9 cellular contexts compared by ENCODE assay signal in genomic region chr2:46535360-46535759, GRCh38. TPM values are rescaled to one million over a fixed set of nuclear protein-coding genes. Genes with fewer than 3 reads are reported as not detected.
DNase-seq lines count a peak whose midpoint lies in the region; ATAC-seq, FAIRE-seq and TF ChIP-seq lines count a peak whose summit lies in the region.
"Had no signal": no experiment of that assay in that cellular context is flagged by ENCODE, and none has a peak within 500 bp of the region (broad histone marks: within the 10 kb centered on the region; RNA-seq: fewer than 3 reads in every experiment).

No MANE protein-coding gene starts in this region.

- H2AFZ ChIP-seq in GM12878 (ENCODE audit: control insufficient read depth, low read depth, low read length): peak overlapping the region; percentile 49
- H2AFZ ChIP-seq in PC-9: no peak overlapping the region

- RAD21 ChIA-PET in GM12878 (lab: Charles Lee; ENCODE audit: unreplicated experiment): interaction anchor here (0.9 to 2.3 kb wide), 10 partner anchors 10 to 68 kb away, joined by 3 to 14 read pairs (median 5); no protein-coding TSS in a partner anchor

- no peak for TF ChIP-seq POLR2A in GM12878 (IDR thresholded peaks at IDR 0.05; ENCODE audit: low read depth, low read length)

- no peaks in the 10 kb centered on the region for H3K9me2 ChIP-seq in PC-9 (ENCODE audit: insufficient read depth)

- in situ Hi-C loops in GM12878 (cut with MboI): no loop called here
- in situ Hi-C loops in ACHN (cut with HindIII; ENCODE audit: low pct_ligation_motif_present, low pct_unique_long_range_greater_than_20kb, low sequenced_read_pairs): no loop called here

- CTCF ChIA-PET in GM12878 (lab: Yijun Ruan, JAX) (interaction anchor here (0.9 to 2.5 kb wide), 8 partner anchors 10 to 65 kb away, joined by 3 to 8 read pairs (median 4); no protein-coding TSS in a partner anchor), PC-9 (lab: Charles Lee) (interaction anchor here (0.7 kb wide), 1 partner anchor 98 kb away, joined by 3 read pairs; no protein-coding TSS in a partner anchor)

- POLR2A ChIA-PET in GM12878 (lab: Charles Lee) (interaction anchor here (0.5 to 2.4 kb wide), 4 partner anchors 10 to 39 kb away, joined by 4 to 12 read pairs (median 4); no protein-coding TSS in a partner anchor), PC-9 (lab: Charles Lee; ENCODE audit: unreplicated experiment) (no interaction called here)

- WGBS in GM12878 (ENCODE audit: insufficient coverage, insufficient replicate concordance, low lambda C conversion rate, missing lambda C conversion rate): 0% methylated on average over 1 of the region's 1 CpG

- H3F3A ChIP-seq in PC-9 (ENCODE audit: insufficient read depth, low read depth): no peaks in the 10 kb centered on the region

- no peaks in the 10 kb centered on the region for H3K36me3 ChIP-seq in GM12878 (ENCODE audit: control insufficient read depth in 2 of 2, insufficient read depth in 2 of 2, low read length in 1 of 2)
- H3K36me3 ChIP-seq in PC-9 (ENCODE audit: low read depth): no peaks in the 10 kb centered on the region

- H3K4me1 ChIP-seq in GM12878 (ENCODE audit: control insufficient read depth, insufficient read depth, low read length): peaks cover 33% of the 10 kb centered on the region
- peaks cover 5% of the 10 kb centered on the region for H3K4me1 ChIP-seq in PC-9 (replicated peaks; ENCODE audit: insufficient read depth)

- no peak for TF ChIP-seq RAD21 in GM12878 (IDR thresholded peaks at IDR 0.05; ENCODE audit: insufficient read depth, low read depth, low read length)

- no peaks in the 10 kb centered on the region for H3K27me3 ChIP-seq in HL-60 (ENCODE audit: insufficient read depth, poor library complexity, severe bottlenecking)
- no peaks in the 10 kb centered on the region for H3K27me3 ChIP-seq in GM12878 (replicated peaks in 1 of 2; ENCODE audit: control insufficient read depth in 2 of 2, insufficient read depth in 2 of 2, low read length in 1 of 2)
- H3K27me3 ChIP-seq in PC-9 (ENCODE audit: insufficient read depth, low read depth): no peaks in the 10 kb centered on the region

- peak; percentile 68 for ATAC-seq in GM21367 (IDR thresholded peaks at IDR 0.05; ENCODE audit: unreplicated experiment)
- peak; percentile 92 for ATAC-seq in GM12878

- H3K27ac ChIP-seq in HL-60 (replicated peaks) (peak overlapping the region; percentile 75), GM12878 (ENCODE audit: control insufficient read depth, insufficient read depth) (peak overlapping the region; percentile 45), PC-9 (no peak overlapping the region)

- peak overlapping the region; percentile 77; the same call in 1 of the 2 replicates for H3K4me3 ChIP-seq in GM08714 (ENCODE audit: low read length)
- H3K4me3 ChIP-seq in HL-60 (replicated peaks; ENCODE audit: insufficient read depth, low read length): no peak overlapping the region
- H3K4me3 ChIP-seq in GM12878: peak overlapping the region; percentile 17
- no peak overlapping the region for H3K4me3 ChIP-seq in PC-9

- no TSS peak for BruUV-seq in GM12878 (replicated peaks; lab: Mats Ljungman, UMichigan)
- no TSS peak for BruUV-seq in PC-9 (replicated peaks; lab: Mats Ljungman, UMichigan)

- TF ChIP-seq EP300 in GM12878 (IDR thresholded peaks at IDR 0.05; ENCODE audit: borderline replicate concordance in 1 of 2, control insufficient read depth in 1 of 2, low read depth in 2 of 2, low read length in 2 of 2): peak; percentile 58 to 88; a peak in 3 of 4 replicates

- peak; percentile 83 for FAIRE-seq in GM12878 (lab: Jason Lieb, UNC)

- H3K4me2 ChIP-seq in GM12878 (ENCODE audit: control insufficient read depth, insufficient read depth): peak overlapping the region; percentile 83
- H3K4me2 ChIP-seq in PC-9: no peak overlapping the region

- intact Hi-C loops in GM12878 (cut with micrococcal nuclease; ENCODE audit: unreplicated experiment) (no loop called here), PC-9 (cut with micrococcal nuclease; ENCODE audit: unreplicated experiment) (no loop called here)

- SMC1A ChIA-PET in GM12878 (lab: Charles Lee; ENCODE audit: uncharacterized antibody, unreplicated experiment): interaction anchor here (0.7 to 3.2 kb wide), 15 partner anchors 11 to 79 kb away, joined by 3 to 24 read pairs (median 4); no protein-coding TSS in a partner anchor

- H4K20me1 ChIP-seq in GM12878 (ENCODE audit: control insufficient read depth, insufficient read depth) (no peaks in the 10 kb centered on the region), PC-9 (ENCODE audit: insufficient read depth) (no peaks in the 10 kb centered on the region)

- peaks cover 2% of the 10 kb centered on the region; the same call in 2 of the 3 replicates for H3K9me3 ChIP-seq in GM12878 (replicated peaks; ENCODE audit: control insufficient read depth, insufficient read depth, low read length)
- no peaks in the 10 kb centered on the region for H3K9me3 ChIP-seq in PC-9 (ENCODE audit: insufficient read depth, low read depth)

- no peak overlapping the region for H3K9ac ChIP-seq in GM12878 (ENCODE audit: control insufficient read depth, insufficient read depth, low read length)

- TF ChIP-seq CTCF in HL-60 (IDR thresholded peaks at IDR 0.05; ENCODE audit: insufficient read depth, low read length) (no peak), GM12878 (IDR thresholded peaks at IDR 0.05 in 2 of 3, conservative IDR thresholded peaks at IDR 0.05 in 1 of 3; ENCODE audit: control insufficient read depth in 2 of 3, extremely low read depth in 1 of 3, insufficient read depth in 1 of 3, low read depth in 3 of 3, low read length in 3 of 3) (no peak), PC-9 (conservative IDR thresholded peaks at IDR 0.05) (no peak)

- DNase-seq in HL-60 (ENCODE audit: low read depth in 1 of 2, low spot score in 1 of 2) (peak in 1 of 2 experiments; percentile 64), GM12878 (ENCODE audit: low read depth, low spot score) (peak; percentile 96), ACHN (no peak), NCI-H2227 (lab: John Stamatoyannopoulos, UW; ENCODE audit: unreplicated experiment) (no peak), PC-9 (no peak), NCI-H1436 (lab: John Stamatoyannopoulos, UW) (no peak)

- H3K79me2 ChIP-seq in GM12878 (ENCODE audit: control insufficient read depth, insufficient read depth, low read length) (no peaks in the 10 kb centered on the region), PC-9 (ENCODE audit: low read depth) (0 out of 2 replicates have a peak, but pooled peaks cover 4% of the 10 kb centered on the region)

TF ChIP-seq in GM12878, 131 proteins besides CTCF, POLR2A, EP300 and RAD21 (continues in another document):
- TF ChIP-seq SUPT20H (IDR thresholded peaks at IDR 0.05; ENCODE audit: borderline replicate concordance, control insufficient read depth, low read depth, low read length): no peak

RNA-seq across cellular contexts. Expression of gene RHOQ, which starts 6.9 kb away (rescaled TPM):
- 132 and 135 TPM in 2 replicates for total RNA-seq in GM12878 (2013; cell fraction: nucleolus; rRNA removed)
- 23.6 and 26.9 TPM in 2 replicates for total RNA-seq in GM12878 (2014; rRNA removed)
- total RNA-seq in GM12878 (2014; rRNA removed; fragmentation: Illumina TruSeq; extraction: Trizol): 30.9 and 32.2 TPM in 2 replicates
- total RNA-seq in GM12878 (2021): 25.6 and 28.3 TPM in 2 replicates
- polyA plus RNA-seq in GM12878 (2011; ENCODE audit: low read depth): 26.9 TPM
- polyA plus RNA-seq in GM12878 (2011; rRNA removed): 79.6 and 87.5 TPM in 2 replicates
- polyA plus RNA-seq in GM12878 (2011; cell fraction: cytosol; rRNA removed): 38.2 and 51.3 TPM in 2 replicates
- polyA plus RNA-seq in GM12878 (2011; cell fraction: nucleus; rRNA removed): 113 and 146 TPM in 2 replicates
- polyA plus RNA-seq in GM12878 (2012): 48.1 and 55.1 TPM in 2 replicates
- polyA plus RNA-seq in GM12878 (2014; fragmentation: Illumina TruSeq; extraction: Trizol): 39.3 and 43.3 TPM in 2 replicates
- polyA plus RNA-seq in GM12878 (2014; fragmentation: Nextera tagmentation; extraction: Ambion mirVana): 10 to 100 TPM; 11.7 to 12.2 TPM
- polyA plus RNA-seq in GM12878 (2014; rRNA removed): 24.0 and 25.7 TPM in 2 replicates
- 1 to 10 TPM; 4.6 to 6.0 TPM for polyA plus RNA-seq in GM12878 (2016; fragmentation: Nextera tagmentation; extraction: Ambion mirVana)
- polyA minus RNA-seq in GM12878 (2011; rRNA and poly(A)+ RNA removed): 45.8 and 52.7 TPM in 2 replicates
- polyA minus RNA-seq in GM12878 (2011; cell fraction: cytosol; rRNA and poly(A)+ RNA removed): 14.4 and 17.3 TPM in 2 replicates
- polyA minus RNA-seq in GM12878 (2011; cell fraction: nucleus; rRNA and poly(A)+ RNA removed): 60.0 and 84.1 TPM in 2 replicates
- 19.5 and 19.7 TPM in 2 replicates for total RNA-seq in PC-9 (2021)

RNA-seq across cellular contexts. Expression of gene ATP6V1E2, which starts 7.0 kb away (rescaled TPM):
- 14.5 and 16.0 TPM in 2 replicates for total RNA-seq in GM12878 (2013; cell fraction: nucleolus; rRNA removed)
- total RNA-seq in GM12878 (2014; rRNA removed): 7.5 and 8.8 TPM in 2 replicates
- 7.9 and 8.3 TPM in 2 replicates for total RNA-seq in GM12878 (2014; rRNA removed; fragmentation: Illumina TruSeq; extraction: Trizol)
- total RNA-seq in GM12878 (2021): 6.8 and 8.9 TPM in 2 replicates
- 5.3 TPM for polyA plus RNA-seq in GM12878 (2011; ENCODE audit: low read depth)
- 8.2 and 9.4 TPM in 2 replicates for polyA plus RNA-seq in GM12878 (2011; rRNA removed)
- 8.1 and 8.3 TPM in 2 replicates for polyA plus RNA-seq in GM12878 (2011; cell fraction: cytosol; rRNA removed)
- 9.7 and 10.9 TPM in 2 replicates for polyA plus RNA-seq in GM12878 (2011; cell fraction: nucleus; rRNA removed)
- 7.6 and 9.1 TPM in 2 replicates for polyA plus RNA-seq in GM12878 (2012)
- polyA plus RNA-seq in GM12878 (2014; fragmentation: Illumina TruSeq; extraction: Trizol): 8.6 and 9.0 TPM in 2 replicates
- polyA plus RNA-seq in GM12878 (2014; fragmentation: Nextera tagmentation; extraction: Ambion mirVana): 1 to 10 TPM; 2.7 to 3.9 TPM
- 5.9 and 6.4 TPM in 2 replicates for polyA plus RNA-seq in GM12878 (2014; rRNA removed)
- polyA plus RNA-seq in GM12878 (2016; fragmentation: Nextera tagmentation; extraction: Ambion mirVana): 1 to 10 TPM; 5.4 to 6.7 TPM
- polyA minus RNA-seq in GM12878 (2011; rRNA and poly(A)+ RNA removed): 8.4 and 9.1 TPM in 2 replicates
- 4.2 and 6.7 TPM in 2 replicates for polyA minus RNA-seq in GM12878 (2011; cell fraction: cytosol; rRNA and poly(A)+ RNA removed)
- 6.5 and 9.8 TPM in 2 replicates for polyA minus RNA-seq in GM12878 (2011; cell fraction: nucleus; rRNA and poly(A)+ RNA removed)
- total RNA-seq in PC-9 (2021): 23.9 and 24.1 TPM in 2 replicates

RNA-seq across cellular contexts. Expression of gene TMEM247, which starts 56.0 kb away (rescaled TPM):
- not detected in 2 replicates for total RNA-seq in GM12878 (2013; cell fraction: nucleolus; rRNA removed)
- total RNA-seq in GM12878 (2014; rRNA removed) (not detected in 2 replicates), GM12878 (2014; rRNA removed; fragmentation: Illumina TruSeq; extraction: Trizol) (not detected in 2 replicates), GM12878 (2021) (not detected in 2 replicates), PC-9 (2021) (not detected in 2 replicates)
- not detected for polyA plus RNA-seq in GM12878 (2011; ENCODE audit: low read depth)
- polyA plus RNA-seq in GM12878 (2011; rRNA removed) (not detected in 2 replicates), GM12878 (2014; fragmentation: Illumina TruSeq; extraction: Trizol) (not detected in 2 replicates), GM12878 (2014; fragmentation: Nextera tagmentation; extraction: Ambion mirVana) (not detected), GM12878 (2014; rRNA removed) (not detected in 2 replicates), GM12878 (2016; fragmentation: Nextera tagmentation; extraction: Ambion mirVana) (not detected)
- polyA plus RNA-seq in GM12878 (2011; cell fraction: cytosol; rRNA removed): not detected in 2 replicates
- not detected in 2 replicates for polyA plus RNA-seq in GM12878 (2011; cell fraction: nucleus; rRNA removed)
- polyA plus RNA-seq in GM12878 (2012): not detected in 2 replicates
- not detected in 2 replicates for polyA minus RNA-seq in GM12878 (2011; rRNA and poly(A)+ RNA removed)
- not detected in 2 replicates for polyA minus RNA-seq in GM12878 (2011; cell fraction: cytosol; rRNA and poly(A)+ RNA removed)
- polyA minus RNA-seq in GM12878 (2011; cell fraction: nucleus; rRNA and poly(A)+ RNA removed): not detected in 2 replicates
- total RNA-seq: subcutaneous adipose tissue had no signal

Comparison
In these comparisons a context has a peak if more than half of its experiments do, and no peak if none do; other contexts are left out.
1. H3K4me3 ChIP-seq: peak in GM08714 (single experiment) and GM12878 (single experiment); none in HL-60 (single experiment) and PC-9 (single experiment).